In genomic region chr17:29219378-29220047, GRCh38 we compare ENCODE assay signal across 9 cellular contexts. TPM values are rescaled to one million over a fixed set of nuclear protein-coding genes. Genes with fewer than 3 reads are reported as not detected.
DNase-seq lines count a peak whose midpoint lies in the region; ATAC-seq, FAIRE-seq and TF ChIP-seq lines count a peak whose summit lies in the region.
"Had no signal": no experiment of that assay in that cellular context is flagged by ENCODE, and none has a peak within 500 bp of the region (broad histone marks: within the 10 kb centered on the region; RNA-seq: fewer than 3 reads in every experiment).

No MANE protein-coding gene starts in this region.

- peaks cover 27% of the 10 kb centered on the region for H3K4me1 Mint-ChIP-seq in CD14-positive monocyte

- H3K9me3 ChIP-seq in GM23248 (ENCODE audit: low read depth) (no peaks in the 10 kb centered on the region), kidney (ENCODE audit: control insufficient read depth in 1 of 2, low read length in 2 of 2) (no peaks in the 10 kb centered on the region)

- ATAC-seq in HG03095 (IDR thresholded peaks at IDR 0.05; ENCODE audit: unreplicated experiment): no peak

- H2AFZ ChIP-seq in GM23248: peak overlapping the region; percentile 68

- peak; percentile 25 for FAIRE-seq in kidney (lab: Jason Lieb, UNC)

- H3K4me3 ChIP-seq in GM23248 (0 out of 2 replicates have a peak overlapping the region, but pooled peaks have one; percentile 27), kidney (ENCODE audit: low read length in 2 of 2) (peak overlapping the region in 1 of 2 donors; percentile 34)

- H3K9me3 Mint-ChIP-seq in CD14-positive monocyte: peaks cover 0 to 3% (median 0%) of the 10 kb centered on the region in 7 donors
- H3K9me3 Mint-ChIP-seq: IgD-negative memory B cell had no signal

- intact Hi-C loops in CD14-positive monocyte (cut with micrococcal nuclease) (loop anchor here (5.0 kb wide), 1 partner anchor 72 kb away; no protein-coding TSS in a partner anchor), kidney (cut with DNase I) (loop anchor here (2.0 kb wide), 1 partner anchor 71 kb away; no protein-coding TSS in a partner anchor)

- no peaks in the 10 kb centered on the region for H3K79me2 ChIP-seq in GM23248 (ENCODE audit: insufficient read depth)

- no peaks in the 10 kb centered on the region for H4K20me1 ChIP-seq in GM23248 (ENCODE audit: insufficient read depth)

- no peaks in the 10 kb centered on the region for H3F3A ChIP-seq in GM23248 (ENCODE audit: insufficient read depth)

- H3K4me2 ChIP-seq in GM23248 (ENCODE audit: unreplicated experiment): peak overlapping the region; percentile 50

- H3K36me3 Mint-ChIP-seq in CD14-positive monocyte: no peaks in the 10 kb centered on the region
- H3K36me3 Mint-ChIP-seq: IgD-negative memory B cell had no signal

- DNase-seq in CD14-positive monocyte (ENCODE audit: low spot score): peak; percentile 67
- peak; percentile 89 for DNase-seq in GM23248
- DNase-seq in NCI-H2227 (lab: John Stamatoyannopoulos, UW; ENCODE audit: unreplicated experiment): peak; percentile 77
- DNase-seq in activated CD4-positive, CD25-positive, alpha-beta regulatory T cell (lab: John Stamatoyannopoulos, UW): peak; percentile 30 to 63 (median 46)
- DNase-seq in caudate nucleus (lab: John Stamatoyannopoulos, UW): peak in 59 of 61 donors; percentile 8 to 89 (median 71)
- peak; percentile 80 for DNase-seq in kidney
- DNase-seq in stimulated activated CD4-positive, alpha-beta T cell treated with anti-CD3 and anti-CD28 coated beads, Interleukin-1b, Interleukin-23, amount 100 ng/mL, for 48 hours: peak; percentile 61

- TF ChIP-seq CTCF in CD14-positive monocyte (IDR thresholded peaks at IDR 0.05) (peak; percentile 91), kidney (IDR thresholded peaks at IDR 0.05; ENCODE audit: borderline replicate concordance, extremely low read depth, insufficient read depth) (peak; percentile 86)

- 6 to 8% methylated on average over 14 of the region's 14 CpGs for WGBS in GM23248 (ENCODE audit: low coverage in 1 of 2, low lambda C conversion rate in 2 of 2, missing lambda C conversion rate in 2 of 2), 2 experiments

- H3K27ac ChIP-seq in GM23248 (no peak overlapping the region), caudate nucleus (ENCODE audit: low read depth, low read length) (peak overlapping the region; percentile 3), kidney (ENCODE audit: low read depth in 2 of 2, low read length in 2 of 2) (no peak overlapping the region)

- H3K27me3 Mint-ChIP-seq in CD14-positive monocyte (ENCODE audit: low read depth in 3 of 3): peaks cover 0 to 1% (median 1%) of the 10 kb centered on the region in 3 donors

- H3K9me2 ChIP-seq in GM23248 (ENCODE audit: insufficient read depth): no peaks in the 10 kb centered on the region

- in situ Hi-C loops in GM23248 (cut with MboI): no loop called here

- H3K4me1 ChIP-seq in GM23248 (ENCODE audit: insufficient read depth): 0 out of 2 replicates have a peak, but pooled peaks cover 8% of the 10 kb centered on the region
- H3K4me1 ChIP-seq in kidney (ENCODE audit: control insufficient read depth in 1 of 2, insufficient read depth in 1 of 2, low read depth in 1 of 2, low read length in 2 of 2): peaks cover 0 to 3% of the 10 kb centered on the region in 2 donors

- H3K36me3 ChIP-seq in GM23248 (ENCODE audit: low read depth) (no peaks in the 10 kb centered on the region), kidney (ENCODE audit: control insufficient read depth in 1 of 2, insufficient read depth in 2 of 2, low read length in 2 of 2) (no peaks in the 10 kb centered on the region)

- H3K27me3 ChIP-seq in GM23248 (replicated peaks; ENCODE audit: insufficient read depth): no peaks in the 10 kb centered on the region

- H3K4me3 Mint-ChIP-seq in CD14-positive monocyte: peak overlapping the region in 1 of 2 donors; percentile 42

- peak overlapping the region in 2 of 7 donors; percentile 30 to 50 for H3K27ac Mint-ChIP-seq in CD14-positive monocyte

- peak overlapping the region; percentile 28; the same call in 1 of the 2 replicates for H3K9ac ChIP-seq in GM23248
- peak overlapping the region in 1 of 2 donors; percentile 29 for H3K9ac ChIP-seq in kidney (ENCODE audit: low read length in 2 of 2)

RNA-seq across cellular contexts. Expression of gene CRYBA1, which starts 27.1 kb away (rescaled TPM):
- not detected for polyA plus RNA-seq in CD14-positive monocyte
- not detected in 2 replicates for total RNA-seq in GM23248 (2014; rRNA removed; shearing (Covaris generic))
- not detected in 2 replicates for polyA plus RNA-seq in GM23248 (2016; fragmentation: Nextera tagmentation; extraction: Ambion mirVana)
- total RNA-seq in kidney: not detected
- not detected for polyA plus RNA-seq in kidney (ENCODE audit: insufficient read depth, low read depth, low replicate concordance)
- polyA plus RNA-seq: IgD-negative memory B cell had no signal

RNA-seq across cellular contexts. Expression of gene MYO18A, which starts 39.3 kb away (rescaled TPM):
- polyA plus RNA-seq in CD14-positive monocyte (10 to 100 TPM in 1 of 2 donors, 1 to 10 TPM in 1; 6.3 to 11.0 TPM), GM23248 (2016; fragmentation: Nextera tagmentation; extraction: Ambion mirVana) (12.6 and 16.0 TPM in 2 replicates), kidney (ENCODE audit: insufficient read depth, low read depth, low replicate concordance) (25.6 TPM)
- total RNA-seq in GM23248 (2014; rRNA removed; shearing (Covaris generic)): 30.5 and 33.9 TPM in 2 replicates
- total RNA-seq in kidney: 60.7 TPM
